Comparison of ENCODE assay signal across 16 cellular contexts in genomic region chr12:47362131-47362686, GRCh38.
DNase-seq lines count a peak whose midpoint lies in the region; ATAC-seq, FAIRE-seq and TF ChIP-seq lines count a peak whose summit lies in the region.
"Had no signal": no experiment of that assay in that cellular context is flagged by ENCODE, and none has a peak within 500 bp of the region (broad histone marks: within the 10 kb centered on the region; RNA-seq: fewer than 3 reads in every experiment).

No MANE protein-coding gene starts in this region.

- no peak for DNase-seq in activated T-cell treated with anti-CD3 and anti-CD28 coated beads, Interleukin-2, amount 50 U/mL, for 24 hours
- DNase-seq in activated T-cell treated with anti-CD3 and anti-CD28 coated beads for 4 hours: no peak
- DNase-seq in OCI-LY7 (ENCODE audit: low spot score): no peak
- no peak for DNase-seq in K562 (ENCODE audit: extremely low read depth in 1 of 4, low spot score in 3 of 4)
- DNase-seq in brain microvascular endothelial cell: no peak
- DNase-seq in GM12892 (ENCODE audit: insufficient read length): no peak
- DNase-seq in hepatic stellate cell (ENCODE audit: low spot score): no peak
- DNase-seq: activated CD4-positive, CD25-positive, alpha-beta regulatory T cell treated with anti-CD3 and anti-CD28 coated beads, Interleukin-2, amount 50 U/mL, for 72 hours; Karpas-422; NCI-H2029 treated with DMSO at 0.1 percent for 48 hours; NCI-H526; right cardiac atrium; thyroid gland had no signal

- intact Hi-C loops in OCI-LY7 (cut with micrococcal nuclease; ENCODE audit: unreplicated experiment) (loop anchor here (5.0 kb wide), 1 partner anchor 50 kb away; no protein-coding TSS in a partner anchor), K562 (cut with micrococcal nuclease) (loop anchor here (5.0 kb wide), 1 partner anchor 280 kb away; no protein-coding TSS in a partner anchor)

- no peak for TF ChIP-seq RAD21 in K562 (CRISPR knock-in tag; conservative IDR thresholded peaks at IDR 0.05 in 1 of 2, IDR thresholded peaks at IDR 0.05 in 1 of 2)

- peaks cover 56% of the 10 kb centered on the region for H3K4me1 Mint-ChIP-seq in activated T-cell treated with anti-CD3 and anti-CD28 coated beads, Interleukin-2, amount 50 U/mL, for 24 hours (ENCODE audit: low read depth)

- no peak overlapping the region for H3K9ac ChIP-seq in K562 (ENCODE audit: insufficient read depth in 1 of 2, low read depth in 2 of 2, low read length in 2 of 2)

- H3K4me3 ChIP-seq in OCI-LY7 (ENCODE audit: low read depth, low read length, poor library complexity, severe bottlenecking) (no peak overlapping the region), K562 (no peak overlapping the region), neutrophil (ENCODE audit: low read depth in 1 of 2, low read length in 1 of 2) (no peak overlapping the region), brain microvascular endothelial cell (ENCODE audit: low read depth, low read length) (no peak overlapping the region)
- H3K4me3 ChIP-seq: A549, lung, thyroid gland had no signal

- peak overlapping the region; percentile 97 for H3K27ac Mint-ChIP-seq in activated T-cell treated with anti-CD3 and anti-CD28 coated beads, Interleukin-2, amount 50 U/mL, for 24 hours

- H3K79me2 ChIP-seq in OCI-LY7 (ENCODE audit: insufficient read depth, low read depth, low read length) (no peaks in the 10 kb centered on the region), K562 (ENCODE audit: control insufficient read depth, insufficient read depth, low read length) (no peaks in the 10 kb centered on the region)

- peaks cover 32% of the 10 kb centered on the region for H3K4me1 ChIP-seq in OCI-LY7 (ENCODE audit: insufficient read depth, low read length, poor library complexity, severe bottlenecking)
- H3K4me1 ChIP-seq in K562 (replicated peaks in 1 of 2; ENCODE audit: control insufficient read depth in 2 of 2, insufficient read depth in 2 of 2, low read length in 2 of 2): peaks cover 0 to 32% of the 10 kb centered on the region in 2 experiments; a peak in 4 of 5 replicates
- H3K4me1 ChIP-seq in neutrophil (ENCODE audit: control insufficient read depth in 1 of 2, insufficient read depth in 1 of 2, low read depth in 1 of 2, low read length in 1 of 2): peaks cover 33 to 44% of the 10 kb centered on the region in 2 experiments
- H3K4me1 ChIP-seq: thyroid gland had no signal

- H3K36me3 ChIP-seq in OCI-LY7 (ENCODE audit: insufficient read depth, low read length) (no peaks in the 10 kb centered on the region), K562 (ENCODE audit: control insufficient read depth, insufficient read depth, low read length) (no peaks in the 10 kb centered on the region), neutrophil (no peaks in the 10 kb centered on the region), brain microvascular endothelial cell (replicated peaks) (no peaks in the 10 kb centered on the region)
- H3K36me3 ChIP-seq: thyroid gland had no signal

- in situ Hi-C loops in K562 (cut with MboI) (no loop called here), brain microvascular endothelial cell (cut with HindIII; ENCODE audit: low pct_ligation_motif_present, low sequenced_read_pairs) (no loop called here)

- no peak for TF ChIP-seq CTCF in OCI-LY7 (conservative IDR thresholded peaks at IDR 0.05; ENCODE audit: low read length)
- TF ChIP-seq CTCF in K562 (IDR thresholded peaks at IDR 0.05 in 2 of 3, conservative IDR thresholded peaks at IDR 0.05 in 1 of 3; ENCODE audit: insufficient read depth in 2 of 3, low read depth in 1 of 3, low read length in 3 of 3): no peak
- no peak for TF ChIP-seq CTCF in neutrophil (IDR thresholded peaks at IDR 0.05)
- no peak for TF ChIP-seq CTCF in brain microvascular endothelial cell (IDR thresholded peaks at IDR 0.05; ENCODE audit: low read depth, low read length, missing control alignments)

- no peak for ATAC-seq in K562

- H3K36me3 Mint-ChIP-seq in activated T-cell treated with anti-CD3 and anti-CD28 coated beads, Interleukin-2, amount 50 U/mL, for 24 hours (ENCODE audit: low read depth): peaks cover 55% of the 10 kb centered on the region

- H3K27me3 ChIP-seq in K562 (ENCODE audit: control insufficient read depth in 2 of 2, insufficient read depth in 2 of 2, low read length in 2 of 2) (no peaks in the 10 kb centered on the region), neutrophil (no peaks in the 10 kb centered on the region), brain microvascular endothelial cell (replicated peaks) (no peaks in the 10 kb centered on the region)
- H3K27me3 ChIP-seq: thyroid gland had no signal

- peak overlapping the region; percentile 69; the same call in 1 of the 2 replicates for H3K4me2 ChIP-seq in OCI-LY7 (ENCODE audit: low read length)
- no peak overlapping the region for H3K4me2 ChIP-seq in K562 (ENCODE audit: insufficient read depth, low read length)
- H3K4me2 ChIP-seq: A549 had no signal

- CTCF ChIA-PET in OCI-LY7 (lab: Charles Lee; ENCODE audit: unreplicated experiment) (no interaction called here), K562 (lab: Yijun Ruan, JAX; ENCODE audit: low intra/inter-chr PET ratio) (interaction anchor here (0.6 kb wide), 1 partner anchor 292 kb away, joined by 4 read pairs; no protein-coding TSS in a partner anchor)

- H3K27ac ChIP-seq in OCI-LY7 (ENCODE audit: low read depth, low read length, poor library complexity, severe bottlenecking): no peak overlapping the region
- peak overlapping the region; percentile 34; the same call in 1 of the 3 replicates for H3K27ac ChIP-seq in K562 (ENCODE audit: extremely low read depth, low read depth, low read length)
- peak overlapping the region; percentile 94 for H3K27ac ChIP-seq in neutrophil
- no peak overlapping the region for H3K27ac ChIP-seq in brain microvascular endothelial cell

- FAIRE-seq in K562 (lab: Jason Lieb, UNC) (peak; percentile 29), GM12892 (lab: Jason Lieb, UNC) (no peak)
- FAIRE-seq: A549 had no signal

- H3K9me1 ChIP-seq in K562 (ENCODE audit: control insufficient read depth, insufficient read depth, low read length): no peaks in the 10 kb centered on the region

- WGBS in K562 (ENCODE audit: insufficient coverage, low coverage, missing lambda C conversion rate): 43% methylated on average over 3 of the region's 3 CpGs

- POLR2A ChIA-PET in OCI-LY7 (lab: Charles Lee): interaction anchor here (0.6 to 1.2 kb wide), 5 partner anchors 16 to 1829 kb away, joined by 3 to 6 read pairs (median 4); no protein-coding TSS in a partner anchor
- POLR2A ChIA-PET in K562 (lab: Yijun Ruan, JAX): no interaction called here

- H4K20me1 ChIP-seq in OCI-LY7 (ENCODE audit: insufficient read depth, low read length) (no peaks in the 10 kb centered on the region), K562 (replicated peaks; ENCODE audit: control insufficient read depth, insufficient read depth, low read length) (no peaks in the 10 kb centered on the region)

- TF ChIP-seq EP300 in K562 (IDR thresholded peaks at IDR 0.05; ENCODE audit: low read length): no peak

- peaks cover 9% of the 10 kb centered on the region for H3K9me3 Mint-ChIP-seq in activated T-cell treated with anti-CD3 and anti-CD28 coated beads, Interleukin-2, amount 50 U/mL, for 24 hours

- peak overlapping the region; percentile 100; the same call in 1 of the 2 replicates for H2AFZ ChIP-seq in OCI-LY7 (ENCODE audit: low read length)
- 0 out of 2 replicates have a peak overlapping the region, but pooled peaks have one; percentile 23 for H2AFZ ChIP-seq in K562 (ENCODE audit: low read depth, low read length)

- H3K9me3 ChIP-seq in OCI-LY7 (ENCODE audit: low read length) (no peaks in the 10 kb centered on the region), K562 (replicated peaks; ENCODE audit: control insufficient read depth, insufficient read depth, low read depth, low read length) (no peaks in the 10 kb centered on the region), neutrophil (no peaks in the 10 kb centered on the region)
- H3K9me3 ChIP-seq: thyroid gland had no signal

- H3K27me3 Mint-ChIP-seq in activated T-cell treated with anti-CD3 and anti-CD28 coated beads, Interleukin-2, amount 50 U/mL, for 24 hours: no peaks in the 10 kb centered on the region

- BruUV-seq in OCI-LY7 (replicated peaks; lab: Mats Ljungman, UMichigan) (no TSS peak), K562 (replicated peaks; lab: Mats Ljungman, UMichigan) (no TSS peak)

- TF ChIP-seq POLR2A in K562 (conservative IDR thresholded peaks at IDR 0.05) (no peak), GM12892 (IDR thresholded peaks at IDR 0.05; ENCODE audit: low read depth, low read length) (no peak)

- H3K4me3 Mint-ChIP-seq in activated T-cell treated with anti-CD3 and anti-CD28 coated beads, Interleukin-2, amount 50 U/mL, for 24 hours: peak overlapping the region; percentile 76

- no peaks in the 10 kb centered on the region for H3K9me2 ChIP-seq in OCI-LY7 (ENCODE audit: insufficient read depth, low read length)

TF ChIP-seq in K562, 482 proteins besides CTCF, POLR2A, EP300 and RAD21:
- 0 out of 2 replicates have a peak, but pooled peaks have one; percentile 22 for TF ChIP-seq ZNF384 (IDR thresholded peaks at IDR 0.05; ENCODE audit: low read depth, low read length)
- 0 out of 2 replicates have a peak, but pooled peaks have one; percentile 8 for TF ChIP-seq MAFK (IDR thresholded peaks at IDR 0.05; ENCODE audit: low read length)
- no peak for TF ChIP-seq ZNF12 (CRISPR knock-in tag; IDR thresholded peaks at IDR 0.05)
- TF ChIP-seq POLR2AphosphoS2 (IDR thresholded peaks at IDR 0.05; ENCODE audit: low read length): no peak
- TF ChIP-seq ZNF175 (CRISPR knock-in tag; IDR thresholded peaks at IDR 0.05; ENCODE audit: low read depth): peak; percentile 24; the same call in 1 of the 2 replicates
- TF ChIP-seq ZNF589 (CRISPR knock-in tag; IDR thresholded peaks at IDR 0.05; ENCODE audit: low read depth): peak; percentile 14; the same call in 1 of the 2 replicates
TF ChIP-seq in K562: peak in this region for 4.

Comparison
In these comparisons a context has a peak if more than half of its experiments do, and no peak if none do; other contexts are left out.
1. H3K27ac ChIP-seq: peak in K562 (single experiment) and neutrophil (single experiment); none in OCI-LY7 (single experiment) and brain microvascular endothelial cell (single experiment).